22 cellular contexts compared by ENCODE assay signal in the genomic region with DNA sequence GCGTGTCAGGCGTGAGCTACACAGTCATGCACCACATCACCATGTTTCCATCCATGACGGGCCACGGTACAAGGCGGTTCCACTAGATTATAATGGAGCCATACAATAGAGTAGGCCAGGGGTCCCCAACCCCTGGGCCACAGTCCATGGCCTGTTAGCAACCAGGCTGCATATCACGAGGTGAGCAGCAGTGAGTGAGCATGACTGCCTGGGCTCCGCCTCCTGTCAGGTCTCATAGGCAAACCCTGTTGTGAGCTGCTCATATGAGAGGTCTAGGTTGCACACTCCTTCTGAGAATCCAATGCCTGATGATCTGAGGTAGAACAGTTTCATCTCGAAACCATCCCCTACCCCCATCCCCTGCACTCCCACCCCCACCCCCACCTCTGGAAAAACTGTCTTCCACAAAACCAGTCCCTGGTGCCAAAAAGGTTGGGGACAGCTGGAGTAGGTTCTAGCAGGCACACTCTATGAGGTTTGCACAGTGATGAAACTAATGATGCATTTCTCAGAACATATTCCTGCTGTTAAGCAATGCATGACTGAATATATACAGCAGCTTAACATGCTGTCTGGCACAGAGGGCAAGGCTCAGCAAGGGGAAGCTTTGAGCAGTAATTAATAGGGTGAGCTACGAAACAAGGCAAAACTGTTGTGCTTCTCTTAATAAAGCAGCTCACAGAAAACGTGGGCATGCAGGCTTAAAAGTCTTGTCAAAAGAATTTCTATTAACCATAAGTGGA.
DNase-seq lines count a peak whose midpoint lies in the region; ATAC-seq and TF ChIP-seq lines count a peak whose summit lies in the region.
"Had no signal": no experiment of that assay in that cellular context is flagged by ENCODE, and none has a peak within 500 bp of the region (broad histone marks: within the 10 kb centered on the region; RNA-seq: fewer than 3 reads in every experiment).

No MANE protein-coding gene starts in this region.

- H3K4me1 Mint-ChIP-seq in stimulated activated naive CD8-positive, alpha-beta T cell treated with anti-CD3 and anti-CD28 coated beads, Interleukin-15, amount 100 ng/mL, for 72 hours, result peaks cover 4% of the 10 kb centered on the region

- H3K27ac Mint-ChIP-seq in stimulated activated naive CD8-positive, alpha-beta T cell treated with anti-CD3 and anti-CD28 coated beads, Interleukin-15, amount 100 ng/mL, for 72 hours, result no peak overlapping the region
- H3K27ac Mint-ChIP-seq: activated CD8-positive, alpha-beta memory T cell treated with anti-CD3 and anti-CD28 coated beads, Interleukin-2, amount 10 ng/mL, durations not matched to agents 7 days and 5 days; activated naive CD8-positive, alpha-beta T cell treated with anti-CD3 and anti-CD28 coated beads, Interleukin-2, amount 10 ng/mL, durations not matched to agents 7 days and 5 days; activated T-helper 1 cell treated with anti-CD3 and anti-CD28 coated beads, Interleukin-12 subunit alpha, Interleukin-12 subunit beta, Interleukin-2, Interleukin-4 antibody, amounts not matched to agents 30 ng/mL and 10 ng/mL and 1 ng/mL, durations not matched to agents 14 hours and 24 hours and 36 hours; CD4-positive, alpha-beta T cell; T-cell had no signal

- H3K4me3 ChIP-seq in AG10803 (ENCODE audit: low read length) (no peak overlapping the region), neutrophil (ENCODE audit: low read depth in 1 of 2, low read length in 1 of 2) (no peak overlapping the region), ovary (no peak overlapping the region)
- H3K4me3 ChIP-seq: body of pancreas, colonic mucosa, right atrium auricular region had no signal

- TF ChIP-seq EP300 in ovary (IDR thresholded peaks at IDR 0.05), result no peak

- DNase-seq in AG10803 (ENCODE audit: low read depth) (peak; percentile 38), NCI-H1694 treated with DMSO at 0.1 percent for 48 hours (lab: John Stamatoyannopoulos, UW) (peak; percentile 97), glomerular visceral epithelial cell (ENCODE audit: extremely low spot score) (peak; percentile 37), NCI-H226 (no peak), ovary (no peak)
- no peak for DNase-seq in stimulated activated naive CD8-positive, alpha-beta T cell treated with anti-CD3 and anti-CD28 coated beads, Interleukin-15, amount 100 ng/mL, for 72 hours
- DNase-seq: activated CD4-positive, alpha-beta T cell treated with anti-CD3 and anti-CD28 coated beads for 48 hours; activated CD8-positive, alpha-beta memory T cell treated with anti-CD3 and anti-CD28 coated beads, Interleukin-2, amount 10 ng/mL, durations not matched to agents 7 days and 5 days; activated naive CD8-positive, alpha-beta T cell treated with anti-CD3 and anti-CD28 coated beads, Interleukin-2, amount 10 ng/mL, durations not matched to agents 7 days and 5 days; body of pancreas; CD4-positive, alpha-beta T cell; DND-41; H7; NCI-H1092; NCI-H524; stimulated activated CD8-positive, alpha-beta memory T cell treated with anti-CD3 and anti-CD28 coated beads, Interleukin-4, amount 100 ng/mL, for 48 hours; T-cell had no signal

- TF ChIP-seq POLR2A in ovary (IDR thresholded peaks at IDR 0.05), result no peak

- H3K36me3 ChIP-seq in neutrophil (no peaks in the 10 kb centered on the region), ovary (no peaks in the 10 kb centered on the region)
- H3K36me3 ChIP-seq: colonic mucosa had no signal

- 89 to 94% (median 94%) methylated on average over 9 to 10 of the region's 10 CpGs for WGBS in ovary, 3 donors

- no peak for TF ChIP-seq CTCF in AG10803 (conservative IDR thresholded peaks at IDR 0.05; ENCODE audit: low read length)
- TF ChIP-seq CTCF in neutrophil (IDR thresholded peaks at IDR 0.05), result no peak
- TF ChIP-seq CTCF in ovary (IDR thresholded peaks at IDR 0.05), result no peak

- H3K27me3 ChIP-seq in neutrophil (no peaks in the 10 kb centered on the region), ovary (no peaks in the 10 kb centered on the region)
- H3K27me3 ChIP-seq: body of pancreas, colonic mucosa, right atrium auricular region had no signal

- H3K4me1 ChIP-seq in neutrophil (ENCODE audit: control insufficient read depth in 1 of 2, insufficient read depth in 1 of 2, low read depth in 1 of 2, low read length in 1 of 2), result peaks cover 65 to 67% of the 10 kb centered on the region in 2 experiments
- H3K4me1 ChIP-seq in ovary (ENCODE audit: insufficient read depth), result no peaks in the 10 kb centered on the region
- H3K4me1 ChIP-seq: body of pancreas, colonic mucosa, right atrium auricular region had no signal

- H3K9me3 ChIP-seq in neutrophil (no peaks in the 10 kb centered on the region), ovary (no peaks in the 10 kb centered on the region)
- H3K9me3 ChIP-seq: body of pancreas, colonic mucosa, right atrium auricular region had no signal

- no peak for ATAC-seq in stimulated activated naive CD8-positive, alpha-beta T cell treated with anti-CD3 and anti-CD28 coated beads, Interleukin-15, amount 100 ng/mL, for 72 hours
- ATAC-seq in HG03280 (IDR thresholded peaks at IDR 0.05; ENCODE audit: unreplicated experiment), result no peak
- ATAC-seq: activated CD8-positive, alpha-beta memory T cell treated with anti-CD3 and anti-CD28 coated beads, Interleukin-2, amount 10 ng/mL, durations not matched to agents 7 days and 5 days; body of pancreas; T-cell had no signal

- no peaks in the 10 kb centered on the region for H3K9me3 Mint-ChIP-seq in stimulated activated naive CD8-positive, alpha-beta T cell treated with anti-CD3 and anti-CD28 coated beads, Interleukin-15, amount 100 ng/mL, for 72 hours
- H3K9me3 Mint-ChIP-seq: activated T-helper 1 cell treated with anti-CD3 and anti-CD28 coated beads, Interleukin-12 subunit alpha, Interleukin-12 subunit beta, Interleukin-2, Interleukin-4 antibody, amounts not matched to agents 30 ng/mL and 10 ng/mL and 1 ng/mL, durations not matched to agents 14 hours and 24 hours and 36 hours; CD4-positive, alpha-beta T cell; T-cell had no signal

- H3K27ac ChIP-seq in neutrophil (peak overlapping the region; percentile 62), ovary (no peak overlapping the region)
- H3K27ac ChIP-seq: body of pancreas, colonic mucosa, right atrium auricular region had no signal

- intact Hi-C loops in ovary (cut with DNase I), result no loop called here

- H3K27me3 Mint-ChIP-seq in stimulated activated naive CD8-positive, alpha-beta T cell treated with anti-CD3 and anti-CD28 coated beads, Interleukin-15, amount 100 ng/mL, for 72 hours, result no peaks in the 10 kb centered on the region
- H3K27me3 Mint-ChIP-seq: activated CD8-positive, alpha-beta memory T cell treated with anti-CD3 and anti-CD28 coated beads, Interleukin-2, amount 10 ng/mL, durations not matched to agents 7 days and 5 days; activated naive CD8-positive, alpha-beta T cell treated with anti-CD3 and anti-CD28 coated beads, Interleukin-2, amount 10 ng/mL, durations not matched to agents 7 days and 5 days; CD4-positive, alpha-beta T cell; T-cell had no signal

- no peak overlapping the region for H3K4me3 Mint-ChIP-seq in stimulated activated naive CD8-positive, alpha-beta T cell treated with anti-CD3 and anti-CD28 coated beads, Interleukin-15, amount 100 ng/mL, for 72 hours
- H3K4me3 Mint-ChIP-seq: activated CD8-positive, alpha-beta memory T cell treated with anti-CD3 and anti-CD28 coated beads, Interleukin-2, amount 10 ng/mL, durations not matched to agents 7 days and 5 days; activated naive CD8-positive, alpha-beta T cell treated with anti-CD3 and anti-CD28 coated beads, Interleukin-2, amount 10 ng/mL, durations not matched to agents 7 days and 5 days; activated T-helper 1 cell treated with anti-CD3 and anti-CD28 coated beads, Interleukin-12 subunit alpha, Interleukin-12 subunit beta, Interleukin-2, Interleukin-4 antibody, amounts not matched to agents 30 ng/mL and 10 ng/mL and 1 ng/mL, durations not matched to agents 14 hours and 24 hours and 36 hours; CD4-positive, alpha-beta T cell; T-cell had no signal

Comparison
In these comparisons a context has a peak if more than half of its experiments do, and no peak if none do; other contexts are left out.
1. DNase-seq: peak in AG10803 (single experiment), NCI-H1694 treated with DMSO at 0.1 percent for 48 hours (single experiment) and glomerular visceral epithelial cell (single experiment); none in NCI-H226 (single experiment), ovary (0 of 5) and stimulated activated naive CD8-positive, alpha-beta T cell treated with anti-CD3 and anti-CD28 coated beads, Interleukin-15, amount 100 ng/mL, for 72 hours (0 of 2).